In genomic region chr11:12762283-12762682, GRCh38 we compare ENCODE assay signal across 13 cellular contexts.
DNase-seq lines count a peak whose midpoint lies in the region; ATAC-seq, FAIRE-seq and TF ChIP-seq lines count a peak whose summit lies in the region.
"Had no signal": no experiment of that assay in that cellular context is flagged by ENCODE, and none has a peak within 500 bp of the region (broad histone marks: within the 10 kb centered on the region; RNA-seq: fewer than 3 reads in every experiment).

No MANE protein-coding gene starts in this region.

- H3K27me3 ChIP-seq in HepG2 (ENCODE audit: control insufficient read depth in 1 of 2, insufficient read depth in 2 of 2, low read length in 2 of 2), result no peaks in the 10 kb centered on the region
- H3K27me3 ChIP-seq in smooth muscle cell (ENCODE audit: low read depth), result no peaks in the 10 kb centered on the region

- H3K9ac ChIP-seq in HepG2 (ENCODE audit: insufficient read depth, low read depth, low read length) (no peak overlapping the region), smooth muscle cell (ENCODE audit: low read depth) (no peak overlapping the region)

- TF ChIP-seq CTCF in HepG2 (CRISPR knock-in tag; IDR thresholded peaks at IDR 0.05) (no peak), smooth muscle cell (IDR thresholded peaks at IDR 0.05; ENCODE audit: borderline replicate concordance, insufficient read depth, poor library complexity, severe bottlenecking) (no peak)

- peak; percentile 95 for DNase-seq in NCI-H1417 treated with DMSO at 0.1 percent for 48 hours (lab: John Stamatoyannopoulos, UW)
- no peak for DNase-seq in NCI-H1417 (lab: John Stamatoyannopoulos, UW)
- peak; percentile 89 for DNase-seq in amniotic epithelial cell (ENCODE audit: low read depth)
- peak; percentile 40 for DNase-seq in HepG2 (ENCODE audit: low spot score)
- DNase-seq in smooth muscle cell (lab: John Stamatoyannopoulos, UW; ENCODE audit: unreplicated experiment), result no peak
- DNase-seq in activated CD4-positive, CD25-positive, alpha-beta regulatory T cell (lab: John Stamatoyannopoulos, UW), result no peak
- no peak for DNase-seq in NCI-H82 treated with DMSO at 0.1 percent for 48 hours (lab: John Stamatoyannopoulos, UW; ENCODE audit: unreplicated experiment)
- no peak for DNase-seq in stimulated activated CD8-positive, alpha-beta memory T cell treated with anti-CD3 and anti-CD28 coated beads, Interleukin-4, amount 100 ng/mL, for 48 hours
- DNase-seq: C1 segment of cervical spinal cord; NCI-H1930; NK-92 treated with Interleukin-12 subunit alpha and Interleukin-12 subunit beta, amount 100 ng/mL, for 24 hours; PC-3 had no signal

- POLR2A ChIA-PET in HepG2 (lab: Yijun Ruan, JAX), result no interaction called here

- intact Hi-C loops in HepG2 (cut with micrococcal nuclease; ENCODE audit: unreplicated experiment), result loop anchor here (10.0 kb wide), 2 partner anchors 63 to 123 kb away; no protein-coding TSS in a partner anchor

- H4K20me1 ChIP-seq in HepG2 (ENCODE audit: insufficient read depth, low read length) (peaks cover 11% of the 10 kb centered on the region), smooth muscle cell (ENCODE audit: low read depth) (peaks cover 81% of the 10 kb centered on the region)

- no peak overlapping the region for H3K4me3 ChIP-seq in HepG2 (replicated peaks in 1 of 3; ENCODE audit: insufficient read depth in 1 of 3, low read depth in 2 of 3, low read length in 3 of 3)
- H3K4me3 ChIP-seq in smooth muscle cell, result no peak overlapping the region
- H3K4me3 ChIP-seq: HAP-1 had no signal

- no peak for TF ChIP-seq EP300 in HepG2 (IDR thresholded peaks at IDR 0.05; ENCODE audit: low read depth in 2 of 2, low read length in 2 of 2)
- no peak for TF ChIP-seq EP300 in HepG2 (CRISPR knock-in tag; IDR thresholded peaks at IDR 0.05; ENCODE audit: borderline replicate concordance)

- FAIRE-seq in HepG2 (lab: Jason Lieb, UNC), result no peak

- in situ Hi-C loops in HepG2 (cut with HindIII; ENCODE audit: extremely low pct_ligation_motif_present, low pct_unique_long_range_greater_than_20kb), result no loop called here

- peaks cover 20% of the 10 kb centered on the region for H3K4me1 ChIP-seq in HepG2 (ENCODE audit: insufficient read depth, low read length)
- H3K4me1 ChIP-seq in smooth muscle cell (ENCODE audit: low read depth), result peaks cover 17% of the 10 kb centered on the region
- H3K4me1 ChIP-seq: HAP-1 had no signal

- no peak for TF ChIP-seq RAD21 in HepG2 (CRISPR knock-in tag; IDR thresholded peaks at IDR 0.05)

- 94% methylated on average over 5 of the region's 5 CpGs for WGBS in HepG2 (ENCODE audit: low lambda C conversion rate)
- 83% methylated on average over 5 of the region's 5 CpGs for WGBS in smooth muscle cell (ENCODE audit: low lambda C conversion rate)

- no TSS peak for BruUV-seq in HepG2 (replicated peaks; lab: Mats Ljungman, UMichigan)

- CTCF ChIA-PET in HepG2 (lab: Yijun Ruan, JAX; ENCODE audit: low intra/inter-chr PET ratio, low total read pairs), result no interaction called here

- peaks cover 22% of the 10 kb centered on the region for H3K79me2 ChIP-seq in HepG2 (ENCODE audit: insufficient read depth, low read length)
- peaks cover 100% of the 10 kb centered on the region for H3K79me2 ChIP-seq in smooth muscle cell (ENCODE audit: low read depth)

- no peak overlapping the region for H3K4me2 ChIP-seq in HepG2 (ENCODE audit: low read depth, low read length)
- peak overlapping the region; percentile 35 for H3K4me2 ChIP-seq in smooth muscle cell

- peaks cover 41% of the 10 kb centered on the region for H3F3A ChIP-seq in smooth muscle cell (ENCODE audit: low read depth)

- H3K27ac ChIP-seq in HepG2 (ENCODE audit: extremely low read length, insufficient read depth, low read length), result no peak overlapping the region
- H3K27ac ChIP-seq in smooth muscle cell (ENCODE audit: low read depth), result peak overlapping the region; percentile 72

- H3K9me3 ChIP-seq in HepG2 (ENCODE audit: low read length) (no peaks in the 10 kb centered on the region), smooth muscle cell (replicated peaks; ENCODE audit: low read depth) (no peaks in the 10 kb centered on the region)
- H3K9me3 ChIP-seq: HAP-1 had no signal

- no peak for ATAC-seq in HepG2
- ATAC-seq: PC-3 had no signal

- peaks cover 7 to 28% of the 10 kb centered on the region in 2 experiments; a peak in 4 of 5 replicates for H3K36me3 ChIP-seq in HepG2 (replicated peaks in 1 of 2; ENCODE audit: control insufficient read depth in 1 of 2, insufficient read depth in 2 of 2, low read length in 2 of 2)
- no peaks in the 10 kb centered on the region for H3K36me3 ChIP-seq in smooth muscle cell (ENCODE audit: low read depth)

- no peak for TF ChIP-seq POLR2A in HepG2 (IDR thresholded peaks at IDR 0.05; ENCODE audit: insufficient read depth in 1 of 2, low read depth in 2 of 2, low read length in 2 of 2)

- H2AFZ ChIP-seq in HepG2 (ENCODE audit: low read length) (no peak overlapping the region), smooth muscle cell (ENCODE audit: low read depth) (no peak overlapping the region)

TF ChIP-seq in HepG2, 621 proteins besides CTCF, POLR2A, EP300 and RAD21:
- TF ChIP-seq E2F5 (CRISPR knock-in tag; conservative IDR thresholded peaks at IDR 0.05), result no peak
- no peak for TF ChIP-seq ZSCAN5A (CRISPR knock-in tag; IDR thresholded peaks at IDR 0.05; ENCODE audit: borderline replicate concordance)
- TF ChIP-seq ZNF749 (CRISPR knock-in tag; IDR thresholded peaks at IDR 0.05; ENCODE audit: borderline replicate concordance), result no peak
- TF ChIP-seq SMAD9 (CRISPR knock-in tag; IDR thresholded peaks at IDR 0.05), result no peak
- TF ChIP-seq MAFF (IDR thresholded peaks at IDR 0.05; ENCODE audit: low read depth, low read length), result no peak
- no peak for TF ChIP-seq KDM6A (CRISPR knock-in tag; IDR thresholded peaks at IDR 0.05; ENCODE audit: low read depth)
- no peak for TF ChIP-seq GZF1 (CRISPR knock-in tag; IDR thresholded peaks at IDR 0.05)

Comparison
In these comparisons a context has a peak if more than half of its experiments do, and no peak if none do; other contexts are left out.
1. DNase-seq: peak in NCI-H1417 treated with DMSO at 0.1 percent for 48 hours (single experiment), amniotic epithelial cell (single experiment) and HepG2 (single experiment); none in NCI-H1417 (0 of 3), smooth muscle cell (single experiment), activated CD4-positive, CD25-positive, alpha-beta regulatory T cell (0 of 4), NCI-H82 treated with DMSO at 0.1 percent for 48 hours (single experiment) and stimulated activated CD8-positive, alpha-beta memory T cell treated with anti-CD3 and anti-CD28 coated beads, Interleukin-4, amount 100 ng/mL, for 48 hours (single experiment).